In the genomic region with DNA sequence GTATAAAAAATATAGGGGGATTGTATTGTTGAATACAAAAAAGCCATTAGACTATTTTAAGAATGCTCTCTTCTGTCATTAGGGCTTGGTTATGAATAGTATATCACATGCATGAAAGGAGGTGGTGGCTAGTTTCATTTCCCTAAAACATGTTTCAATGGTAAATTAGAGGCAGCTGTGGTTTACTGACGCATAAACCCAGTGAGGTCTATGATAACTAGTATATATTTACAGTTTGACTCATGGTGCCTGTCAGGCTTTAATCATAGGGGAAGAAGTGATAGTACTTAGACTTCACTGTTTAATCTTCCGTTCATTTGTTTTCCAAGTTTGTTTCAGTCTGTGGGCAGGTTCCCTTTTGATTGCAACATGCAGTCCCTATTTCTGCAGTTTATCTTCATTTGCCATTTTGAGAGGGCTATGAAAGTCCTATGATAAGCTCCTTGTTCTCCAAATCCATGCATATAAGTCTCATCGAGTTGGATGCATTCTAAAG, we compare ENCODE assay signal across 1 cellular context.
TF ChIP-seq lines count a peak whose summit lies in the region.

No MANE protein-coding gene starts in this region.

TF ChIP-seq in HepG2, 621 proteins besides CTCF, POLR2A, EP300 and RAD21 (continued from another document and continues in another):
- TF ChIP-seq SMAD3 (CRISPR knock-in tag; IDR thresholded peaks at IDR 0.05), result 0 out of 2 replicates have a peak, but pooled peaks have one; percentile 49
- TF ChIP-seq ZNF44 (CRISPR knock-in tag; IDR thresholded peaks at IDR 0.05), result no peak
- TF ChIP-seq, protein P1, sequence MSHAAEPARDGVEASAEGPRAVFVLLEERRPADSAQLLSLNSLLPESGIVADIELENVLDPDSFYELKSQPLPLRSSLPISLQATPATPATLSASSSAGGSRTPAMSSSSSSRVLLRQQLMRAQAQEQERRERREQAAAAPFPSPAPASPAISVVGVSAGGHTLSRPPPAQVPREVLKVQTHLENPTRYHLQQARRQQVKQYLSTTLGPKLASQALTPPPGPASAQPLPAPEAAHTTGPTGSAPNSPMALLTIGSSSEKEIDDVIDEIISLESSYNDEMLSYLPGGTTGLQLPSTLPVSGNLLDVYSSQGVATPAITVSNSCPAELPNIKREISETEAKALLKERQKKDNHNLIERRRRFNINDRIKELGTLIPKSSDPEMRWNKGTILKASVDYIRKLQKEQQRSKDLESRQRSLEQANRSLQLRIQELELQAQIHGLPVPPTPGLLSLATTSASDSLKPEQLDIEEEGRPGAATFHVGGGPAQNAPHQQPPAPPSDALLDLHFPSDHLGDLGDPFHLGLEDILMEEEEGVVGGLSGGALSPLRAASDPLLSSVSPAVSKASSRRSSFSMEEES (CRISPR knock-in tag; IDR thresholded peaks at IDR 0.05), result no peak; the same call in 1 of the 2 replicates
- TF ChIP-seq GATAD2A (CRISPR knock-in tag; IDR thresholded peaks at IDR 0.05), result peak; percentile 85; the same call in 1 of the 2 replicates
- no peak for TF ChIP-seq ZNF468 (CRISPR knock-in tag; IDR thresholded peaks at IDR 0.05)
- no peak for TF ChIP-seq ZNF737 (CRISPR knock-in tag; IDR thresholded peaks at IDR 0.05; ENCODE audit: borderline replicate concordance)
- TF ChIP-seq, protein P2, sequence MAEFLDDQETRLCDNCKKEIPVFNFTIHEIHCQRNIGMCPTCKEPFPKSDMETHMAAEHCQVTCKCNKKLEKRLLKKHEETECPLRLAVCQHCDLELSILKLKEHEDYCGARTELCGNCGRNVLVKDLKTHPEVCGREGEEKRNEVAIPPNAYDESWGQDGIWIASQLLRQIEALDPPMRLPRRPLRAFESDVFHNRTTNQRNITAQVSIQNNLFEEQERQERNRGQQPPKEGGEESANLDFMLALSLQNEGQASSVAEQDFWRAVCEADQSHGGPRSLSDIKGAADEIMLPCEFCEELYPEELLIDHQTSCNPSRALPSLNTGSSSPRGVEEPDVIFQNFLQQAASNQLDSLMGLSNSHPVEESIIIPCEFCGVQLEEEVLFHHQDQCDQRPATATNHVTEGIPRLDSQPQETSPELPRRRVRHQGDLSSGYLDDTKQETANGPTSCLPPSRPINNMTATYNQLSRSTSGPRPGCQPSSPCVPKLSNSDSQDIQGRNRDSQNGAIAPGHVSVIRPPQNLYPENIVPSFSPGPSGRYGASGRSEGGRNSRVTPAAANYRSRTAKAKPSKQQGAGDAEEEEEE (CRISPR knock-in tag; IDR thresholded peaks at IDR 0.05; ENCODE audit: borderline replicate concordance), result no peak
- TF ChIP-seq IRF2 (CRISPR knock-in tag; IDR thresholded peaks at IDR 0.05), result 0 out of 2 replicates have a peak, but pooled peaks have one; percentile 62
- TF ChIP-seq DPF2 (CRISPR knock-in tag; IDR thresholded peaks at IDR 0.05; ENCODE audit: borderline replicate concordance, low read depth), result peak; percentile 66; the same call in 1 of the 2 replicates
- TF ChIP-seq, protein P3, sequence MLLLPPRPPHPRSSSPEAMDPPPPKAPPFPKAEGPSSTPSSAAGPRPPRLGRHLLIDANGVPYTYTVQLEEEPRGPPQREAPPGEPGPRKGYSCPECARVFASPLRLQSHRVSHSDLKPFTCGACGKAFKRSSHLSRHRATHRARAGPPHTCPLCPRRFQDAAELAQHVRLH (CRISPR knock-in tag; IDR thresholded peaks at IDR 0.05; ENCODE audit: borderline replicate concordance, low read depth), result no peak
- TF ChIP-seq, protein P4, sequence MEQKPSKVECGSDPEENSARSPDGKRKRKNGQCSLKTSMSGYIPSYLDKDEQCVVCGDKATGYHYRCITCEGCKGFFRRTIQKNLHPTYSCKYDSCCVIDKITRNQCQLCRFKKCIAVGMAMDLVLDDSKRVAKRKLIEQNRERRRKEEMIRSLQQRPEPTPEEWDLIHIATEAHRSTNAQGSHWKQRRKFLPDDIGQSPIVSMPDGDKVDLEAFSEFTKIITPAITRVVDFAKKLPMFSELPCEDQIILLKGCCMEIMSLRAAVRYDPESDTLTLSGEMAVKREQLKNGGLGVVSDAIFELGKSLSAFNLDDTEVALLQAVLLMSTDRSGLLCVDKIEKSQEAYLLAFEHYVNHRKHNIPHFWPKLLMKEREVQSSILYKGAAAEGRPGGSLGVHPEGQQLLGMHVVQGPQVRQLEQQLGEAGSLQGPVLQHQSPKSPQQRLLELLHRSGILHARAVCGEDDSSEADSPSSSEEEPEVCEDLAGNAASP (CRISPR knock-in tag; IDR thresholded peaks at IDR 0.05; ENCODE audit: borderline replicate concordance), result 0 out of 2 replicates have a peak, but pooled peaks have one; percentile 49
- no peak for TF ChIP-seq ZNF441 (CRISPR knock-in tag; IDR thresholded peaks at IDR 0.05; ENCODE audit: borderline replicate concordance)
- TF ChIP-seq ZNF274 (CRISPR knock-in tag; IDR thresholded peaks at IDR 0.05), result no peak
- no peak for TF ChIP-seq BRCA1 (CRISPR knock-in tag; IDR thresholded peaks at IDR 0.05)
- no peak for TF ChIP-seq ZNF20 (CRISPR knock-in tag; IDR thresholded peaks at IDR 0.05)
- TF ChIP-seq, protein P5, sequence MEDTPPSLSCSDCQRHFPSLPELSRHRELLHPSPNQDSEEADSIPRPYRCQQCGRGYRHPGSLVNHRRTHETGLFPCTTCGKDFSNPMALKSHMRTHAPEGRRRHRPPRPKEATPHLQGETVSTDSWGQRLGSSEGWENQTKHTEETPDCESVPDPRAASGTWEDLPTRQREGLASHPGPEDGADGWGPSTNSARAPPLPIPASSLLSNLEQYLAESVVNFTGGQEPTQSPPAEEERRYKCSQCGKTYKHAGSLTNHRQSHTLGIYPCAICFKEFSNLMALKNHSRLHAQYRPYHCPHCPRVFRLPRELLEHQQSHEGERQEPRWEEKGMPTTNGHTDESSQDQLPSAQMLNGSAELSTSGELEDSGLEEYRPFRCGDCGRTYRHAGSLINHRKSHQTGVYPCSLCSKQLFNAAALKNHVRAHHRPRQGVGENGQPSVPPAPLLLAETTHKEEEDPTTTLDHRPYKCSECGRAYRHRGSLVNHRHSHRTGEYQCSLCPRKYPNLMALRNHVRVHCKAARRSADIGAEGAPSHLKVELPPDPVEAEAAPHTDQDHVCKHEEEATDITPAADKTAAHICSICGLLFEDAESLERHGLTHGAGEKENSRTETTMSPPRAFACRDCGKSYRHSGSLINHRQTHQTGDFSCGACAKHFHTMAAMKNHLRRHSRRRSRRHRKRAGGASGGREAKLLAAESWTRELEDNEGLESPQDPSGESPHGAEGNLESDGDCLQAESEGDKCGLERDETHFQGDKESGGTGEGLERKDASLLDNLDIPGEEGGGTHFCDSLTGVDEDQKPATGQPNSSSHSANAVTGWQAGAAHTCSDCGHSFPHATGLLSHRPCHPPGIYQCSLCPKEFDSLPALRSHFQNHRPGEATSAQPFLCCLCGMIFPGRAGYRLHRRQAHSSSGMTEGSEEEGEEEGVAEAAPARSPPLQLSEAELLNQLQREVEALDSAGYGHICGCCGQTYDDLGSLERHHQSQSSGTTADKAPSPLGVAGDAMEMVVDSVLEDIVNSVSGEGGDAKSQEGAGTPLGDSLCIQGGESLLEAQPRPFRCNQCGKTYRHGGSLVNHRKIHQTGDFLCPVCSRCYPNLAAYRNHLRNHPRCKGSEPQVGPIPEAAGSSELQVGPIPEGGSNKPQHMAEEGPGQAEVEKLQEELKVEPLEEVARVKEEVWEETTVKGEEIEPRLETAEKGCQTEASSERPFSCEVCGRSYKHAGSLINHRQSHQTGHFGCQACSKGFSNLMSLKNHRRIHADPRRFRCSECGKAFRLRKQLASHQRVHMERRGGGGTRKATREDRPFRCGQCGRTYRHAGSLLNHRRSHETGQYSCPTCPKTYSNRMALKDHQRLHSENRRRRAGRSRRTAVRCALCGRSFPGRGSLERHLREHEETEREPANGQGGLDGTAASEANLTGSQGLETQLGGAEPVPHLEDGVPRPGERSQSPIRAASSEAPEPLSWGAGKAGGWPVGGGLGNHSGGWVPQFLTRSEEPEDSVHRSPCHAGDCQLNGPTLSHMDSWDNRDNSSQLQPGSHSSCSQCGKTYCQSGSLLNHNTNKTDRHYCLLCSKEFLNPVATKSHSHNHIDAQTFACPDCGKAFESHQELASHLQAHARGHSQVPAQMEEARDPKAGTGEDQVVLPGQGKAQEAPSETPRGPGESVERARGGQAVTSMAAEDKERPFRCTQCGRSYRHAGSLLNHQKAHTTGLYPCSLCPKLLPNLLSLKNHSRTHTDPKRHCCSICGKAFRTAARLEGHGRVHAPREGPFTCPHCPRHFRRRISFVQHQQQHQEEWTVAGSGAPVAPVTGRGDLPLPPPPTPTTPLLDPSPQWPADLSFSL (CRISPR knock-in tag; IDR thresholded peaks at IDR 0.05), result no peak
- TF ChIP-seq, protein P6, sequence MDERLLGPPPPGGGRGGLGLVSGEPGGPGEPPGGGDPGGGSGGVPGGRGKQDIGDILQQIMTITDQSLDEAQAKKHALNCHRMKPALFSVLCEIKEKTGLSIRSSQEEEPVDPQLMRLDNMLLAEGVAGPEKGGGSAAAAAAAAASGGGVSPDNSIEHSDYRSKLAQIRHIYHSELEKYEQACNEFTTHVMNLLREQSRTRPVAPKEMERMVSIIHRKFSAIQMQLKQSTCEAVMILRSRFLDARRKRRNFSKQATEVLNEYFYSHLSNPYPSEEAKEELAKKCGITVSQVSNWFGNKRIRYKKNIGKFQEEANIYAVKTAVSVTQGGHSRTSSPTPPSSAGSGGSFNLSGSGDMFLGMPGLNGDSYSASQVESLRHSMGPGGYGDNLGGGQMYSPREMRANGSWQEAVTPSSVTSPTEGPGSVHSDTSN (CRISPR knock-in tag; IDR thresholded peaks at IDR 0.05), result 0 out of 2 replicates have a peak, but pooled peaks have one; percentile 17
- TF ChIP-seq ZNF788 (CRISPR knock-in tag; IDR thresholded peaks at IDR 0.05; ENCODE audit: borderline replicate concordance), result no peak
- peak; percentile 96 for TF ChIP-seq CEBPB (IDR thresholded peaks at IDR 0.05; ENCODE audit: borderline replicate concordance, low read depth, low read length)
- TF ChIP-seq ZNF790 (CRISPR knock-in tag; IDR thresholded peaks at IDR 0.05; ENCODE audit: borderline replicate concordance), result no peak
- TF ChIP-seq, protein P7, sequence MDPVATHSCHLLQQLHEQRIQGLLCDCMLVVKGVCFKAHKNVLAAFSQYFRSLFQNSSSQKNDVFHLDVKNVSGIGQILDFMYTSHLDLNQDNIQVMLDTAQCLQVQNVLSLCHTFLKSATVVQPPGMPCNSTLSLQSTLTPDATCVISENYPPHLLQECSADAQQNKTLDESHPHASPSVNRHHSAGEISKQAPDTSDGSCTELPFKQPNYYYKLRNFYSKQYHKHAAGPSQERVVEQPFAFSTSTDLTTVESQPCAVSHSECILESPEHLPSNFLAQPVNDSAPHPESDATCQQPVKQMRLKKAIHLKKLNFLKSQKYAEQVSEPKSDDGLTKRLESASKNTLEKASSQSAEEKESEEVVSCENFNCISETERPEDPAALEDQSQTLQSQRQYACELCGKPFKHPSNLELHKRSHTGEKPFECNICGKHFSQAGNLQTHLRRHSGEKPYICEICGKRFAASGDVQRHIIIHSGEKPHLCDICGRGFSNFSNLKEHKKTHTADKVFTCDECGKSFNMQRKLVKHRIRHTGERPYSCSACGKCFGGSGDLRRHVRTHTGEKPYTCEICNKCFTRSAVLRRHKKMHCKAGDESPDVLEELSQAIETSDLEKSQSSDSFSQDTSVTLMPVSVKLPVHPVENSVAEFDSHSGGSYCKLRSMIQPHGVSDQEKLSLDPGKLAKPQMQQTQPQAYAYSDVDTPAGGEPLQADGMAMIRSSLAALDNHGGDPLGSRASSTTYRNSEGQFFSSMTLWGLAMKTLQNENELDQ (CRISPR knock-in tag; IDR thresholded peaks at IDR 0.05; ENCODE audit: borderline replicate concordance), result no peak
- TF ChIP-seq NFKBIZ (CRISPR knock-in tag; IDR thresholded peaks at IDR 0.05), result peak; percentile 80; the same call in 1 of the 2 replicates
- no peak for TF ChIP-seq NCOA5 (CRISPR knock-in tag; IDR thresholded peaks at IDR 0.05)
- no peak for TF ChIP-seq HIVEP1 (CRISPR knock-in tag; IDR thresholded peaks at IDR 0.05)
- TF ChIP-seq ZFP41 (CRISPR knock-in tag; IDR thresholded peaks at IDR 0.05; ENCODE audit: borderline replicate concordance), result no peak
- no peak for TF ChIP-seq CREB1 (IDR thresholded peaks at IDR 0.05)
- peak; percentile 61 for TF ChIP-seq CREB1 (CRISPR knock-in tag; IDR thresholded peaks at IDR 0.05)
- peak; percentile 74; the same call in 1 of the 2 replicates for TF ChIP-seq ERF (CRISPR knock-in tag; IDR thresholded peaks at IDR 0.05)
- no peak; the same call in 1 of the 2 replicates for TF ChIP-seq SALL1 (CRISPR knock-in tag; IDR thresholded peaks at IDR 0.05)
- TF ChIP-seq RARA (CRISPR knock-in tag; IDR thresholded peaks at IDR 0.05), result peak; percentile 70
- 0 out of 2 replicates have a peak, but pooled peaks have one; percentile 58 for TF ChIP-seq DNMT3B (CRISPR knock-in tag; conservative IDR thresholded peaks at IDR 0.05)
- TF ChIP-seq, protein P8, sequence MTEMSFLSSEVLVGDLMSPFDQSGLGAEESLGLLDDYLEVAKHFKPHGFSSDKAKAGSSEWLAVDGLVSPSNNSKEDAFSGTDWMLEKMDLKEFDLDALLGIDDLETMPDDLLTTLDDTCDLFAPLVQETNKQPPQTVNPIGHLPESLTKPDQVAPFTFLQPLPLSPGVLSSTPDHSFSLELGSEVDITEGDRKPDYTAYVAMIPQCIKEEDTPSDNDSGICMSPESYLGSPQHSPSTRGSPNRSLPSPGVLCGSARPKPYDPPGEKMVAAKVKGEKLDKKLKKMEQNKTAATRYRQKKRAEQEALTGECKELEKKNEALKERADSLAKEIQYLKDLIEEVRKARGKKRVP (CRISPR knock-in tag; IDR thresholded peaks at IDR 0.05), result peak in 1 of 2 experiments; percentile 87; a peak in 2 of 4 replicates
- TF ChIP-seq, protein P9, sequence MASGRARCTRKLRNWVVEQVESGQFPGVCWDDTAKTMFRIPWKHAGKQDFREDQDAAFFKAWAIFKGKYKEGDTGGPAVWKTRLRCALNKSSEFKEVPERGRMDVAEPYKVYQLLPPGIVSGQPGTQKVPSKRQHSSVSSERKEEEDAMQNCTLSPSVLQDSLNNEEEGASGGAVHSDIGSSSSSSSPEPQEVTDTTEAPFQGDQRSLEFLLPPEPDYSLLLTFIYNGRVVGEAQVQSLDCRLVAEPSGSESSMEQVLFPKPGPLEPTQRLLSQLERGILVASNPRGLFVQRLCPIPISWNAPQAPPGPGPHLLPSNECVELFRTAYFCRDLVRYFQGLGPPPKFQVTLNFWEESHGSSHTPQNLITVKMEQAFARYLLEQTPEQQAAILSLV (CRISPR knock-in tag; IDR thresholded peaks at IDR 0.05; ENCODE audit: borderline replicate concordance), result no peak
- TF ChIP-seq FOSL2 (CRISPR knock-in tag; IDR thresholded peaks at IDR 0.05), result peak; percentile 94
- no peak for TF ChIP-seq KDM4B (CRISPR knock-in tag; IDR thresholded peaks at IDR 0.05)
- TF ChIP-seq NR2F2 (IDR thresholded peaks at IDR 0.05; ENCODE audit: borderline replicate concordance, low read depth), result peak; percentile 14; the same call in 1 of the 2 replicates
- TF ChIP-seq ZNF780A (CRISPR knock-in tag; IDR thresholded peaks at IDR 0.05), result no peak
- no peak for TF ChIP-seq MATR3 (CRISPR knock-in tag; IDR thresholded peaks at IDR 0.05)
- TF ChIP-seq TBX2 (CRISPR knock-in tag; IDR thresholded peaks at IDR 0.05; ENCODE audit: borderline replicate concordance), result peak; percentile 67; the same call in 1 of the 2 replicates
- no peak for TF ChIP-seq THYN1 (CRISPR knock-in tag; IDR thresholded peaks at IDR 0.05; ENCODE audit: borderline replicate concordance, low read depth)
- TF ChIP-seq FOXK1 (CRISPR knock-in tag; IDR thresholded peaks at IDR 0.05; ENCODE audit: borderline replicate concordance, low read depth), result no peak; the same call in none of the 2 replicates
- TF ChIP-seq ELF1 (CRISPR knock-in tag; IDR thresholded peaks at IDR 0.05), result no peak
- TF ChIP-seq XRCC5 (optimal IDR thresholded peaks at IDR 0.05; ENCODE audit: low read length), result no peak
- TF ChIP-seq KLF9 (CRISPR knock-in tag; IDR thresholded peaks at IDR 0.05; ENCODE audit: low read depth), result 0 out of 2 replicates have a peak, but pooled peaks have one; percentile 39
- TF ChIP-seq PAF1 (CRISPR knock-in tag; IDR thresholded peaks at IDR 0.05), result no peak
- peak; percentile 68 for TF ChIP-seq TBX3 (IDR thresholded peaks at IDR 0.05; ENCODE audit: borderline replicate concordance)
- TF ChIP-seq HNRNPLL (IDR thresholded peaks at IDR 0.05; ENCODE audit: low read depth, low read length, poor library complexity, severe bottlenecking), result no peak
- peak; percentile 16 for TF ChIP-seq TEAD3 (CRISPR knock-in tag; optimal IDR thresholded peaks at IDR 0.05; ENCODE audit: borderline replicate concordance)
